In the genomic region with DNA sequence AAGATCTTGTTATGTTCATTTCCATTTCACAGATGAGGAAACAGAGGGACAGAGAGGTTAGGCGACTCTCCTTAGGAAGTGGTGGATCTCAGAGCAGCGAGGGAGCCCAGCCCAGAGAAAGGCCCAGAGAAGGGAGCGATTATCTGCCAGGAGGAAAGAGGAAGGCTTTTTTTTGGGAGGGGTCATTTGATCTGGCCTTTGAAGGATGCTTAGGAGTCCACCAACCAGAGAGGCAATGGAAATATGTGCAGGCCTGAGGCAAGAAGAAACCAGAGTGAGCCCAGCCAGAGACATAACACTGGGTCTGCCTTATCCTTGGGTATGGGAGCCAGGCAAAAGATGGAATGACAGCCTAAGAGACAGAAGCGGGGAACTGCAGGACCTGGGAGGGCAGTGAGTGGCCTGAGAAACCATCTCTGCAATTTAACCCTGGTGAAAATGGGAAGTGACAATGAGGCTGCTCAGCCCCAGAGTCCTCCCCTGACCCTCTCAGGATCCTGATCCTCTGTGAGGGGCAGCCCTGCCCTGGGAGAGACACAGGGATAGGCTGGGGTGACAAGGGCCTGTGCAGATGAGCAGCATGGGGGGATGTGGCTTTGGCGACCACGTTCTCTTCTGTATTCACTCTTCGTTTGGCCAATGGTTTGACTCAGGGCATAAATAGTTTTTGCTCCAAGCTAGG, we compare ENCODE assay signal across 24 cellular contexts.
DNase-seq lines count a peak whose midpoint lies in the region; ATAC-seq, FAIRE-seq and TF ChIP-seq lines count a peak whose summit lies in the region.
"Had no signal": no experiment of that assay in that cellular context is flagged by ENCODE, and none has a peak within 500 bp of the region (broad histone marks: within the 10 kb centered on the region; RNA-seq: fewer than 3 reads in every experiment).

No MANE protein-coding gene starts in this region.

- H4K91ac ChIP-seq in neuronal stem cell (ENCODE audit: low read depth, low read length, poor library complexity), result no peak overlapping the region

- H3K18ac ChIP-seq in neuronal stem cell (ENCODE audit: low read length), result no peak overlapping the region

- H3K23ac ChIP-seq in neuronal stem cell (ENCODE audit: low read depth, low read length, poor library complexity), result no peak overlapping the region

- H3K27me3 ChIP-seq in RWPE2 (ENCODE audit: insufficient read depth, poor library complexity, severe bottlenecking) (no peaks in the 10 kb centered on the region), neuronal stem cell (ENCODE audit: control insufficient read depth in 3 of 3, insufficient read depth in 3 of 3, low read depth in 1 of 3, low read length in 3 of 3) (no peaks in the 10 kb centered on the region)
- no peaks in the 10 kb centered on the region for H3K27me3 ChIP-seq in CD4-positive, alpha-beta memory T cell (ENCODE audit: insufficient read depth, low read length)
- H3K27me3 ChIP-seq: brain microvascular endothelial cell, hepatocyte had no signal

- no peak overlapping the region for H3K4me2 ChIP-seq in neuronal stem cell (ENCODE audit: insufficient read depth, low read length, poor library complexity, severe bottlenecking)
- H3K4me2 ChIP-seq: hepatocyte had no signal

- H3K4ac ChIP-seq in neuronal stem cell (ENCODE audit: low read length), result no peak overlapping the region

- H3K9ac ChIP-seq in neuronal stem cell (ENCODE audit: low read depth, low read length, poor library complexity), result peak overlapping the region; percentile 7

- H3K4me3 Mint-ChIP-seq in activated CD4-positive, alpha-beta T cell treated with anti-CD3 and anti-CD28 coated beads, Interleukin-2, amount 10 ng/mL, durations not matched to agents 24 days and 14 days, result no peak overlapping the region
- H3K4me3 Mint-ChIP-seq in CD14-positive monocyte, result no peak overlapping the region
- H3K4me3 Mint-ChIP-seq in CD4-positive, alpha-beta memory T cell, result no peak overlapping the region
- H3K4me3 Mint-ChIP-seq: B cell; neural crest cell; T-helper 2 cell treated with Interferon-gamma antibody and Interleukin-4, amounts not matched to agents 5 μg/mL and 100 μg/mL, for 36 hours had no signal

- no peak overlapping the region for H2BK120ac ChIP-seq in neuronal stem cell (ENCODE audit: low read depth, low read length)

- no peak overlapping the region for H3K27ac Mint-ChIP-seq in activated CD4-positive, alpha-beta T cell treated with anti-CD3 and anti-CD28 coated beads, Interleukin-2, amount 10 ng/mL, durations not matched to agents 24 days and 14 days
- H3K27ac Mint-ChIP-seq in CD14-positive monocyte, result no peak overlapping the region
- no peak overlapping the region for H3K27ac Mint-ChIP-seq in CD4-positive, alpha-beta memory T cell
- H3K27ac Mint-ChIP-seq: B cell; T-helper 2 cell treated with Interferon-gamma antibody and Interleukin-4, amounts not matched to agents 5 μg/mL and 100 μg/mL, for 36 hours had no signal

- H3K27ac ChIP-seq in RWPE2 (ENCODE audit: poor library complexity, severe bottlenecking) (no peak overlapping the region), neuronal stem cell (replicated peaks; ENCODE audit: low read length) (no peak overlapping the region)
- H3K27ac ChIP-seq in CD4-positive, alpha-beta memory T cell (ENCODE audit: low read depth, low read length), result no peak overlapping the region
- H3K27ac ChIP-seq: brain microvascular endothelial cell, esophagus squamous epithelium, hepatocyte, SK-N-MC had no signal

- TF ChIP-seq CTCF in CD14-positive monocyte (IDR thresholded peaks at IDR 0.05) (no peak), RWPE2 (IDR thresholded peaks at IDR 0.05; ENCODE audit: poor library complexity, severe bottlenecking) (no peak)

- CTCF ChIA-PET in CD4-positive, alpha-beta memory T cell (lab: Charles Lee; ENCODE audit: partially characterized antibody), result interaction anchor here (1.8 kb wide), 1 partner anchor 165 kb away, joined by 4 read pairs; no protein-coding TSS in a partner anchor

- H2AFZ ChIP-seq in neuronal stem cell (ENCODE audit: low read length), result no peak overlapping the region
- H2AFZ ChIP-seq: hepatocyte had no signal

- no peak for ATAC-seq in RWPE2 (ENCODE audit: low read depth)
- ATAC-seq: GM12878 had no signal

- H3K36me3 Mint-ChIP-seq in activated CD4-positive, alpha-beta T cell treated with anti-CD3 and anti-CD28 coated beads, Interleukin-2, amount 10 ng/mL, durations not matched to agents 24 days and 14 days (ENCODE audit: low read depth), result no peaks in the 10 kb centered on the region
- H3K36me3 Mint-ChIP-seq in CD14-positive monocyte, result no peaks in the 10 kb centered on the region
- no peaks in the 10 kb centered on the region for H3K36me3 Mint-ChIP-seq in CD4-positive, alpha-beta memory T cell

- peak; percentile 47 for DNase-seq in activated CD4-positive, alpha-beta T cell treated with anti-CD3 and anti-CD28 coated beads, Interleukin-2, amount 10 ng/mL, durations not matched to agents 24 days and 14 days
- no peak for DNase-seq in activated CD4-positive, alpha-beta T cell treated with anti-CD3 and anti-CD28 coated beads, Interleukin-2, amount 50 U/mL, for 1 hour
- DNase-seq in CD14-positive monocyte (ENCODE audit: low spot score) (peak; percentile 36), RWPE2 (ENCODE audit: low spot score) (peak; percentile 15), neuronal stem cell (ENCODE audit: low spot score) (no peak), hippocampal formation (lab: John Stamatoyannopoulos, UW) (no peak), urothelium cell line (ENCODE audit: low spot score) (no peak)
- DNase-seq in CD4-positive, alpha-beta memory T cell, result no peak
- DNase-seq: activated gamma-delta T cell treated with Interleukin-2 at 50 U/mL for 16 hours, brain microvascular endothelial cell, esophagus squamous epithelium, IMR-90, NCI-H1092 treated with DMSO at 0.1 percent for 48 hours, NCI-H187 treated with DMSO at 0.1 percent for 48 hours, NCI-H526 treated with DMSO at 0.1 percent for 48 hours had no signal

- H3K4me3 ChIP-seq in RWPE2 (ENCODE audit: severe bottlenecking) (no peak overlapping the region), neuronal stem cell (ENCODE audit: low read length in 2 of 2) (no peak overlapping the region)
- H3K4me3 ChIP-seq in CD4-positive, alpha-beta memory T cell (ENCODE audit: low read length in 2 of 2), result no peak overlapping the region
- H3K4me3 ChIP-seq: esophagus squamous epithelium, GM12878, HAP-1, hepatocyte, SK-N-MC had no signal

- peaks cover 28% of the 10 kb centered on the region for H3K9me3 Mint-ChIP-seq in activated CD4-positive, alpha-beta T cell treated with anti-CD3 and anti-CD28 coated beads, Interleukin-2, amount 10 ng/mL, durations not matched to agents 24 days and 14 days
- peaks cover 18 to 34% (median 24%) of the 10 kb centered on the region in 7 donors for H3K9me3 Mint-ChIP-seq in CD14-positive monocyte
- H3K9me3 Mint-ChIP-seq in CD4-positive, alpha-beta memory T cell, result peaks cover 3 to 13% (median 5%) of the 10 kb centered on the region in 8 donors

- no peak overlapping the region for H2AK5ac ChIP-seq in neuronal stem cell (ENCODE audit: low read depth, low read length)

- H3K4me1 ChIP-seq in RWPE2 (ENCODE audit: insufficient read depth, poor library complexity, severe bottlenecking) (no peaks in the 10 kb centered on the region), neuronal stem cell (ENCODE audit: control insufficient read depth in 2 of 2, insufficient read depth in 1 of 2, low read depth in 1 of 2, low read length in 2 of 2) (no peaks in the 10 kb centered on the region)
- no peaks in the 10 kb centered on the region for H3K4me1 ChIP-seq in CD4-positive, alpha-beta memory T cell (ENCODE audit: insufficient read depth, low read length)
- H3K4me1 ChIP-seq: esophagus squamous epithelium, HAP-1 had no signal

- no peak overlapping the region for H4K8ac ChIP-seq in neuronal stem cell (ENCODE audit: low read depth, low read length)

- no peaks in the 10 kb centered on the region for H3K27me3 Mint-ChIP-seq in activated CD4-positive, alpha-beta T cell treated with anti-CD3 and anti-CD28 coated beads, Interleukin-2, amount 10 ng/mL, durations not matched to agents 24 days and 14 days
- H3K27me3 Mint-ChIP-seq in CD14-positive monocyte (ENCODE audit: low read depth in 3 of 3), result peaks cover 0 to 8% (median 2%) of the 10 kb centered on the region in 3 donors
- no peaks in the 10 kb centered on the region for H3K27me3 Mint-ChIP-seq in CD4-positive, alpha-beta memory T cell
- H3K27me3 Mint-ChIP-seq: B cell had no signal

- H2BK5ac ChIP-seq in neuronal stem cell (ENCODE audit: low read length), result no peak overlapping the region

- peaks cover 2% of the 10 kb centered on the region for H3K79me1 ChIP-seq in neuronal stem cell (ENCODE audit: low read depth, low read length)

- no peak for FAIRE-seq in urothelium cell line (lab: Jason Lieb, UNC)
- FAIRE-seq: colon, frontal cortex, GM12878 had no signal

- no peak overlapping the region for H2BK15ac ChIP-seq in neuronal stem cell (ENCODE audit: low read length)

- no peaks in the 10 kb centered on the region for H3K4me1 Mint-ChIP-seq in activated CD4-positive, alpha-beta T cell treated with anti-CD3 and anti-CD28 coated beads, Interleukin-2, amount 10 ng/mL, durations not matched to agents 24 days and 14 days
- H3K4me1 Mint-ChIP-seq in CD14-positive monocyte, result no peaks in the 10 kb centered on the region
- H3K4me1 Mint-ChIP-seq in CD4-positive, alpha-beta memory T cell, result no peaks in the 10 kb centered on the region
- H3K4me1 Mint-ChIP-seq: B cell, neural crest cell had no signal

- POLR2A ChIA-PET in CD4-positive, alpha-beta memory T cell (lab: Charles Lee; ENCODE audit: partially characterized antibody), result no interaction called here

- H2BK12ac ChIP-seq in neuronal stem cell (ENCODE audit: low read length), result no peak overlapping the region

- no CpG with 5 or more reads among the region's 7 CpGs for WGBS in neuronal stem cell (ENCODE audit: extremely low coverage in 2 of 2, insufficient read length in 2 of 2, insufficient replicate concordance in 1 of 2), 2 donors

- intact Hi-C loops in activated CD4-positive, alpha-beta T cell treated with anti-CD3 and anti-CD28 coated beads, Interleukin-2, amount 10 ng/mL, durations not matched to agents 24 days and 14 days (cut with micrococcal nuclease), result no loop called here
- intact Hi-C loops in CD14-positive monocyte (cut with micrococcal nuclease), result no loop called here
- intact Hi-C loops in CD4-positive, alpha-beta memory T cell (cut with micrococcal nuclease), result no loop called here

- no peaks in the 10 kb centered on the region for H3K36me3 ChIP-seq in RWPE2 (ENCODE audit: low read depth)
- H3K36me3 ChIP-seq in neuronal stem cell (replicated peaks in 1 of 2; ENCODE audit: control insufficient read depth in 2 of 2, insufficient read depth in 2 of 2, low read length in 2 of 2), result no peaks in the 10 kb centered on the region
- no peaks in the 10 kb centered on the region for H3K36me3 ChIP-seq in CD4-positive, alpha-beta memory T cell (ENCODE audit: insufficient read depth, low read length)
- H3K36me3 ChIP-seq: brain microvascular endothelial cell, esophagus squamous epithelium, HAP-1 had no signal

- H3K14ac ChIP-seq in neuronal stem cell (ENCODE audit: low read length), result no peak overlapping the region

- H3K9me3 ChIP-seq in RWPE2 (ENCODE audit: severe bottlenecking), result no peaks in the 10 kb centered on the region
- peaks cover 0 to 2% of the 10 kb centered on the region in 2 donors for H3K9me3 ChIP-seq in neuronal stem cell (replicated peaks in 1 of 2; ENCODE audit: control insufficient read depth in 2 of 2, insufficient read depth in 1 of 2, low read depth in 1 of 2, low read length in 2 of 2)
- no peaks in the 10 kb centered on the region for H3K9me3 ChIP-seq in CD4-positive, alpha-beta memory T cell (ENCODE audit: control insufficient read depth in 1 of 2, low read length in 2 of 2)
- H3K9me3 ChIP-seq: esophagus squamous epithelium, HAP-1 had no signal

Comparison
In these comparisons a context has a peak if more than half of its experiments do, and no peak if none do; other contexts are left out.
1. DNase-seq: peak in activated CD4-positive, alpha-beta T cell treated with anti-CD3 and anti-CD28 coated beads, Interleukin-2, amount 10 ng/mL, durations not matched to agents 24 days and 14 days (single experiment), CD14-positive monocyte (single experiment) and RWPE2 (single experiment); none in activated CD4-positive, alpha-beta T cell treated with anti-CD3 and anti-CD28 coated beads, Interleukin-2, amount 50 U/mL, for 1 hour (single experiment), neuronal stem cell (single experiment), hippocampal formation (0 of 2), urothelium cell line (single experiment) and CD4-positive, alpha-beta memory T cell (0 of 5).